Comparison of ENCODE assay signal across 5 cellular contexts in genomic region chr4:66524778-66525177, GRCh38.
"Had no signal": no experiment of that assay in that cellular context is flagged by ENCODE, and none has a peak within 500 bp of the region (broad histone marks: within the 10 kb centered on the region; RNA-seq: fewer than 3 reads in every experiment).

No MANE protein-coding gene starts in this region.

- DNase-seq: H9, HCEC 1CT had no signal

- H3K4me3 ChIP-seq: GM23338 had no signal

- ATAC-seq: GM23338, HepG2 had no signal

- H3K27ac ChIP-seq: HL-60 had no signal
